Comparison of ENCODE assay signal across 3 cellular contexts in genomic region chr7:123798527-123799188, GRCh38.
TF ChIP-seq lines count a peak whose summit lies in the region.

No MANE protein-coding gene starts in this region.

TF ChIP-seq in IMR-90, 13 proteins besides CTCF, POLR2A, EP300 and RAD21:
- no peak for TF ChIP-seq RCOR1 (IDR thresholded peaks at IDR 0.05; ENCODE audit: insufficient replicate concordance, low read length)
- no peak for TF ChIP-seq MXI1 (IDR thresholded peaks at IDR 0.05; ENCODE audit: borderline replicate concordance, low read depth, low read length)
- no peak for TF ChIP-seq ELK1 (IDR thresholded peaks at IDR 0.05; ENCODE audit: borderline replicate concordance, low read depth, low read length)
- TF ChIP-seq MAFK (IDR thresholded peaks at IDR 0.05; ENCODE audit: low read depth, low read length) = no peak
- no peak for TF ChIP-seq SMC3 (IDR thresholded peaks at IDR 0.05; ENCODE audit: low read depth, low read length)
- TF ChIP-seq CEBPB (IDR thresholded peaks at IDR 0.05; ENCODE audit: low read depth, low read length) = no peak
- TF ChIP-seq FOS (IDR thresholded peaks at IDR 0.05; ENCODE audit: low read depth, low read length) = no peak
- no peak for TF ChIP-seq RFX5 (IDR thresholded peaks at IDR 0.05; ENCODE audit: low read depth, low read length)
- no peak for TF ChIP-seq BHLHE40 (IDR thresholded peaks at IDR 0.05; ENCODE audit: low read depth, low read length)
- TF ChIP-seq NFE2L2 (IDR thresholded peaks at IDR 0.05; ENCODE audit: low read depth, low read length) = no peak
- no peak for TF ChIP-seq CHD1 (IDR thresholded peaks at IDR 0.05; ENCODE audit: low read depth, low read length)
- no peak for TF ChIP-seq USF2 (IDR thresholded peaks at IDR 0.05; ENCODE audit: low read depth, low read length)
- TF ChIP-seq MAZ (IDR thresholded peaks at IDR 0.05; ENCODE audit: borderline replicate concordance, low read depth, low read length) = no peak
TF ChIP-seq in IMR-90: peak in this region for 0.

TF ChIP-seq in WTC11, 78 proteins besides CTCF, POLR2A, EP300 and RAD21 (continues in another document):
- TF ChIP-seq ZNF416 (CRISPR knock-in tag; IDR thresholded peaks at IDR 0.05) (no peak), SMAD3 (CRISPR knock-in tag; IDR thresholded peaks at IDR 0.05; ENCODE audit: borderline replicate concordance) (no peak), ZBTB43 (CRISPR knock-in tag; IDR thresholded peaks at IDR 0.05) (no peak), USF2 (CRISPR knock-in tag; IDR thresholded peaks at IDR 0.05) (no peak), GRHL2 (CRISPR knock-in tag; IDR thresholded peaks at IDR 0.05; ENCODE audit: insufficient replicate concordance, severe bottlenecking) (no peak), TCF7 (CRISPR knock-in tag; IDR thresholded peaks at IDR 0.05; ENCODE audit: low read depth) (no peak), JAZF1 (CRISPR knock-in tag; IDR thresholded peaks at IDR 0.05) (no peak), FOXJ3 (CRISPR knock-in tag; IDR thresholded peaks at IDR 0.05; ENCODE audit: borderline replicate concordance) (no peak), PRDM15 (CRISPR knock-in tag; IDR thresholded peaks at IDR 0.05) (no peak), USF1 (CRISPR knock-in tag; IDR thresholded peaks at IDR 0.05) (no peak), SMAD4 (CRISPR knock-in tag; IDR thresholded peaks at IDR 0.05) (no peak), MAX (CRISPR knock-in tag; IDR thresholded peaks at IDR 0.05) (no peak), NFE2L1 (CRISPR knock-in tag; IDR thresholded peaks at IDR 0.05) (no peak)

TF ChIP-seq in HepG2, 621 proteins besides CTCF, POLR2A, EP300 and RAD21:
- TF ChIP-seq CHD2 (IDR thresholded peaks at IDR 0.05; ENCODE audit: low read depth, low read length) (no peak), ARNT (IDR thresholded peaks at IDR 0.05) (no peak)
